In genomic region chr2:199696048-199696447, GRCh38 we compare ENCODE assay signal across 31 cellular contexts.
"Had no signal": no experiment of that assay in that cellular context is flagged by ENCODE, and none has a peak within 500 bp of the region (broad histone marks: within the 10 kb centered on the region; RNA-seq: fewer than 3 reads in every experiment).

No MANE protein-coding gene starts in this region.

- DNase-seq: activated CD4-positive, alpha-beta memory T cell treated with anti-CD3 and anti-CD28 coated beads for 36 hours; activated CD4-positive, alpha-beta T cell treated with anti-CD3 and anti-CD28 coated beads for 36 hours; activated CD4-positive, alpha-beta T cell treated with anti-CD3 and anti-CD28 coated beads, Interleukin-2, amount 10 ng/mL, durations not matched to agents 24 days and 14 days; activated CD4-positive, CD25-positive, alpha-beta regulatory T cell; activated CD4-positive, CD25-positive, alpha-beta regulatory T cell treated with anti-CD3 and anti-CD28 coated beads, Interleukin-2, amount 50 U/mL, for 72 hours; activated CD8-positive, alpha-beta memory T cell treated with anti-CD3 and anti-CD28 coated beads, Interleukin-2, amount 10 ng/mL, durations not matched to agents 7 days and 5 days; activated CD8-positive, alpha-beta memory T cell treated with anti-CD3 and anti-CD28 coated beads, Interleukin-2, amount 50 U/mL, for 4 hours; activated CD8-positive, alpha-beta T cell treated with anti-CD3 and anti-CD28 coated beads, Interleukin-2, amount 10 ng/mL, durations not matched to agents 7 days and 5 days; activated effector memory CD4-positive, alpha-beta T cell treated with anti-CD3 and anti-CD28 coated beads, Interleukin-2, amount 50 U/mL, for 16 hours; activated naive CD4-positive, alpha-beta T cell treated with anti-CD3 and anti-CD28 coated beads for 36 hours; activated naive CD8-positive, alpha-beta T cell treated with anti-CD3 and anti-CD28 coated beads for 36 hours; activated naive CD8-positive, alpha-beta T cell treated with anti-CD3 and anti-CD28 coated beads, Interleukin-2, amount 50 U/mL, for 24 hours; activated T-cell treated with anti-CD3 and anti-CD28 coated beads, Interleukin-2, amount 50 U/mL, for 1 hour; activated T-cell treated with anti-CD3 and anti-CD28 coated beads, Interleukin-2, amount 50 U/mL, for 48 hours; adrenal gland; amygdala; cortex of kidney; dermis blood vessel endothelial cell; effector CD4-positive, alpha-beta T cell; effector memory CD8-positive, alpha-beta T cell; erythroblast; foreskin keratinocyte; T-helper 2 cell had no signal

- H3K4me3 Mint-ChIP-seq: activated CD4-positive, alpha-beta memory T cell treated with anti-CD3 and anti-CD28 coated beads for 36 hours; activated CD4-positive, alpha-beta T cell treated with anti-CD3 and anti-CD28 coated beads for 36 hours; activated CD4-positive, alpha-beta T cell treated with anti-CD3 and anti-CD28 coated beads, Interleukin-2, amount 10 ng/mL, durations not matched to agents 24 days and 14 days; activated CD8-positive, alpha-beta memory T cell treated with anti-CD3 and anti-CD28 coated beads, Interleukin-2, amount 10 ng/mL, durations not matched to agents 7 days and 5 days; activated CD8-positive, alpha-beta T cell treated with anti-CD3 and anti-CD28 coated beads, Interleukin-2, amount 10 ng/mL, durations not matched to agents 7 days and 5 days; activated naive CD4-positive, alpha-beta T cell treated with anti-CD3 and anti-CD28 coated beads for 36 hours; activated naive CD4-positive, alpha-beta T cell treated with anti-CD3 and anti-CD28 coated beads, Interleukin-2, amount 50 U/mL, for 24 hours; activated naive CD8-positive, alpha-beta T cell treated with anti-CD3 and anti-CD28 coated beads for 36 hours; activated naive CD8-positive, alpha-beta T cell treated with anti-CD3 and anti-CD28 coated beads, Interleukin-2, amount 50 U/mL, for 24 hours; activated T-helper 1 cell treated with anti-CD3 and anti-CD28 coated beads, Interleukin-12 subunit alpha, Interleukin-12 subunit beta, Interleukin-2, Interleukin-4 antibody, amounts not matched to agents 30 ng/mL and 10 ng/mL and 1 ng/mL, durations not matched to agents 14 hours and 24 hours and 36 hours; brain; central memory CD8-positive, alpha-beta T cell; effector memory CD8-positive, alpha-beta T cell had no signal

- H3K27ac Mint-ChIP-seq: activated CD4-positive, alpha-beta memory T cell treated with anti-CD3 and anti-CD28 coated beads for 36 hours; activated CD4-positive, alpha-beta T cell treated with anti-CD3 and anti-CD28 coated beads for 36 hours; activated CD4-positive, alpha-beta T cell treated with anti-CD3 and anti-CD28 coated beads, Interleukin-2, amount 10 ng/mL, durations not matched to agents 24 days and 14 days; activated CD8-positive, alpha-beta memory T cell treated with anti-CD3 and anti-CD28 coated beads, Interleukin-2, amount 10 ng/mL, durations not matched to agents 7 days and 5 days; activated CD8-positive, alpha-beta T cell treated with anti-CD3 and anti-CD28 coated beads, Interleukin-2, amount 10 ng/mL, durations not matched to agents 7 days and 5 days; activated naive CD4-positive, alpha-beta T cell treated with anti-CD3 and anti-CD28 coated beads for 36 hours; activated naive CD4-positive, alpha-beta T cell treated with anti-CD3 and anti-CD28 coated beads, Interleukin-2, amount 50 U/mL, for 24 hours; activated naive CD8-positive, alpha-beta T cell treated with anti-CD3 and anti-CD28 coated beads for 36 hours; activated naive CD8-positive, alpha-beta T cell treated with anti-CD3 and anti-CD28 coated beads, Interleukin-2, amount 50 U/mL, for 24 hours; activated T-helper 1 cell treated with anti-CD3 and anti-CD28 coated beads, Interleukin-12 subunit alpha, Interleukin-12 subunit beta, Interleukin-2, Interleukin-4 antibody, amounts not matched to agents 30 ng/mL and 10 ng/mL and 1 ng/mL, durations not matched to agents 14 hours and 24 hours and 36 hours; activated T-helper 2 cell treated with anti-CD3 and anti-CD28 coated beads, Interferon-gamma antibody, Interleukin-2, Interleukin-4, amounts not matched to agents 10 μg/mL and 5 μg/mL and 100 μg/mL, durations not matched to agents 14 hours and 24 hours and 36 hours; brain; effector memory CD8-positive, alpha-beta T cell had no signal

- H3K4me3 ChIP-seq: adrenal gland, ascending aorta, esophagus muscularis mucosa, gastroesophageal sphincter had no signal

- H3K27me3 ChIP-seq: adrenal gland, ascending aorta, esophagus muscularis mucosa, foreskin keratinocyte, gastroesophageal sphincter had no signal

- H3K36me3 ChIP-seq: adrenal gland, ascending aorta, esophagus muscularis mucosa, gastroesophageal sphincter had no signal

- H3K36me3 Mint-ChIP-seq: activated CD4-positive, alpha-beta memory T cell treated with anti-CD3 and anti-CD28 coated beads for 36 hours; activated CD8-positive, alpha-beta memory T cell treated with anti-CD3 and anti-CD28 coated beads, Interleukin-2, amount 10 ng/mL, durations not matched to agents 7 days and 5 days; activated naive CD4-positive, alpha-beta T cell treated with anti-CD3 and anti-CD28 coated beads, Interleukin-2, amount 50 U/mL, for 24 hours; activated naive CD8-positive, alpha-beta T cell treated with anti-CD3 and anti-CD28 coated beads for 36 hours; brain had no signal

- H3K9me3 ChIP-seq: adrenal gland, ascending aorta, esophagus muscularis mucosa, gastroesophageal sphincter had no signal

- ATAC-seq: activated CD4-positive, alpha-beta T cell treated with anti-CD3 and anti-CD28 coated beads for 36 hours; activated CD8-positive, alpha-beta memory T cell treated with anti-CD3 and anti-CD28 coated beads, Interleukin-2, amount 10 ng/mL, durations not matched to agents 7 days and 5 days; activated CD8-positive, alpha-beta T cell treated with anti-CD3 and anti-CD28 coated beads, Interleukin-2, amount 10 ng/mL, durations not matched to agents 7 days and 5 days; activated naive CD8-positive, alpha-beta T cell treated with anti-CD3 and anti-CD28 coated beads, Interleukin-2, amount 50 U/mL, for 24 hours; effector memory CD8-positive, alpha-beta T cell; foreskin keratinocyte; gastroesophageal sphincter had no signal

- H3K4me1 Mint-ChIP-seq: activated CD4-positive, alpha-beta T cell treated with anti-CD3 and anti-CD28 coated beads for 36 hours; activated CD4-positive, alpha-beta T cell treated with anti-CD3 and anti-CD28 coated beads, Interleukin-2, amount 10 ng/mL, durations not matched to agents 24 days and 14 days; activated CD8-positive, alpha-beta memory T cell treated with anti-CD3 and anti-CD28 coated beads, Interleukin-2, amount 10 ng/mL, durations not matched to agents 7 days and 5 days; activated naive CD4-positive, alpha-beta T cell treated with anti-CD3 and anti-CD28 coated beads, Interleukin-2, amount 50 U/mL, for 24 hours; activated naive CD8-positive, alpha-beta T cell treated with anti-CD3 and anti-CD28 coated beads for 36 hours; activated naive CD8-positive, alpha-beta T cell treated with anti-CD3 and anti-CD28 coated beads, Interleukin-2, amount 50 U/mL, for 24 hours; central memory CD8-positive, alpha-beta T cell had no signal

- H3K4me1 ChIP-seq: adrenal gland, ascending aorta, esophagus muscularis mucosa, foreskin keratinocyte, gastroesophageal sphincter had no signal

- H3K27ac ChIP-seq: adrenal gland, ascending aorta, esophagus muscularis mucosa, foreskin keratinocyte, gastroesophageal sphincter had no signal

- H3K9me3 Mint-ChIP-seq: activated CD4-positive, alpha-beta memory T cell treated with anti-CD3 and anti-CD28 coated beads for 36 hours; activated CD4-positive, alpha-beta T cell treated with anti-CD3 and anti-CD28 coated beads, Interleukin-2, amount 10 ng/mL, durations not matched to agents 24 days and 14 days; activated naive CD4-positive, alpha-beta T cell treated with anti-CD3 and anti-CD28 coated beads for 36 hours; activated naive CD4-positive, alpha-beta T cell treated with anti-CD3 and anti-CD28 coated beads, Interleukin-2, amount 50 U/mL, for 24 hours; activated naive CD8-positive, alpha-beta T cell treated with anti-CD3 and anti-CD28 coated beads for 36 hours; activated naive CD8-positive, alpha-beta T cell treated with anti-CD3 and anti-CD28 coated beads, Interleukin-2, amount 50 U/mL, for 24 hours; activated T-helper 1 cell treated with anti-CD3 and anti-CD28 coated beads, Interleukin-12 subunit alpha, Interleukin-12 subunit beta, Interleukin-2, Interleukin-4 antibody, amounts not matched to agents 30 ng/mL and 10 ng/mL and 1 ng/mL, durations not matched to agents 14 hours and 24 hours and 36 hours; activated T-helper 2 cell treated with anti-CD3 and anti-CD28 coated beads, Interferon-gamma antibody, Interleukin-2, Interleukin-4, amounts not matched to agents 10 μg/mL and 5 μg/mL and 100 μg/mL, durations not matched to agents 14 hours and 24 hours and 36 hours; central memory CD8-positive, alpha-beta T cell; effector memory CD8-positive, alpha-beta T cell had no signal
